9 cellular contexts compared by ENCODE assay signal in the genomic region with DNA sequence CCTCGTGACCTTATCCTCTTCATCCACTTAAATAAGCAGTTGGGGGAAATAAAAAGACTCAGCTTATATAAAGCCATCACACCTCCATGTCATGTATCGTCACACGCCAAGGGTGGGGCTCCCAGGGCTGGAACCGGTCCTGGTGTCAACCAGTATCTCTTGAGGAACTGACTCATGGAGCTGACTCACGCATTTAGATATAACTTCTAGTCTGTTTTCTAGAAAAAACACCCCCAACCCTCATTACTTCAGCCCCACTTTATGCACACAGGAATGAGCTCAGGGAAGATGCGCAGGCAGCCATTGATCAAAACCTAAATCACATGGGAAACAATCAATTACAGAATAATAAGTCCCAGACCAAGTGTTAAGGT. TPM values are rescaled to one million over a fixed set of nuclear protein-coding genes. Genes with fewer than 3 reads are reported as not detected.
DNase-seq lines count a peak whose midpoint lies in the region; ATAC-seq lines count a peak whose summit lies in the region.
"Had no signal": no experiment of that assay in that cellular context is flagged by ENCODE, and none has a peak within 500 bp of the region (broad histone marks: within the 10 kb centered on the region; RNA-seq: fewer than 3 reads in every experiment).

No MANE protein-coding gene starts in this region.

- peaks cover 35% of the 10 kb centered on the region for H3K27me3 Mint-ChIP-seq in activated T-helper 1 cell treated with anti-CD3 and anti-CD28 coated beads, Interleukin-12 subunit alpha, Interleukin-12 subunit beta, Interleukin-2, Interleukin-4 antibody, amounts not matched to agents 30 ng/mL and 10 ng/mL and 1 ng/mL, durations not matched to agents 14 hours and 24 hours and 36 hours (ENCODE audit: insufficient read depth)
- peaks cover 47% of the 10 kb centered on the region for H3K27me3 Mint-ChIP-seq in stimulated activated naive CD8-positive, alpha-beta T cell treated with anti-CD3 and anti-CD28 coated beads, Interleukin-15, Interleukin-2, amounts not matched to agents 100 ng/mL and 50 ng/mL, for 24 hours

- H3K27ac Mint-ChIP-seq in activated T-helper 1 cell treated with anti-CD3 and anti-CD28 coated beads, Interleukin-12 subunit alpha, Interleukin-12 subunit beta, Interleukin-2, Interleukin-4 antibody, amounts not matched to agents 30 ng/mL and 10 ng/mL and 1 ng/mL, durations not matched to agents 14 hours and 24 hours and 36 hours = no peak overlapping the region
- no peak overlapping the region for H3K27ac Mint-ChIP-seq in stimulated activated naive CD8-positive, alpha-beta T cell treated with anti-CD3 and anti-CD28 coated beads, Interleukin-15, Interleukin-2, amounts not matched to agents 100 ng/mL and 50 ng/mL, for 24 hours
- H3K27ac Mint-ChIP-seq: T-helper 1 cell treated with Interleukin-12 subunit alpha and Interleukin-12 subunit beta and Interleukin-4 antibody, amounts not matched to agents 30 μg/mL and 1 μg/mL, for 36 hours had no signal

- H3K4me1 Mint-ChIP-seq in activated T-helper 1 cell treated with anti-CD3 and anti-CD28 coated beads, Interleukin-12 subunit alpha, Interleukin-12 subunit beta, Interleukin-2, Interleukin-4 antibody, amounts not matched to agents 30 ng/mL and 10 ng/mL and 1 ng/mL, durations not matched to agents 14 hours and 24 hours and 36 hours (ENCODE audit: low read depth) = peaks cover 18% of the 10 kb centered on the region
- H3K4me1 Mint-ChIP-seq in stimulated activated naive CD8-positive, alpha-beta T cell treated with anti-CD3 and anti-CD28 coated beads, Interleukin-15, Interleukin-2, amounts not matched to agents 100 ng/mL and 50 ng/mL, for 24 hours (ENCODE audit: low read depth) = peaks cover 20% of the 10 kb centered on the region

- intact Hi-C loops in activated T-helper 1 cell treated with anti-CD3 and anti-CD28 coated beads, Interleukin-12 subunit alpha, Interleukin-12 subunit beta, Interleukin-2, Interleukin-4 antibody, amounts not matched to agents 30 ng/mL and 10 ng/mL and 1 ng/mL, durations not matched to agents 14 hours and 24 hours and 36 hours (cut with micrococcal nuclease) = loop anchor here (1.0 kb wide), 2 partner anchors 49 to 242 kb away; no protein-coding TSS in a partner anchor

- ATAC-seq in GM19351 (IDR thresholded peaks at IDR 0.05; ENCODE audit: unreplicated experiment) (no peak), HG03439 (IDR thresholded peaks at IDR 0.05; ENCODE audit: unreplicated experiment) (no peak)

- H3K36me3 Mint-ChIP-seq in activated T-helper 1 cell treated with anti-CD3 and anti-CD28 coated beads, Interleukin-12 subunit alpha, Interleukin-12 subunit beta, Interleukin-2, Interleukin-4 antibody, amounts not matched to agents 30 ng/mL and 10 ng/mL and 1 ng/mL, durations not matched to agents 14 hours and 24 hours and 36 hours (ENCODE audit: low read depth) = no peaks in the 10 kb centered on the region
- H3K36me3 Mint-ChIP-seq in stimulated activated naive CD8-positive, alpha-beta T cell treated with anti-CD3 and anti-CD28 coated beads, Interleukin-15, Interleukin-2, amounts not matched to agents 100 ng/mL and 50 ng/mL, for 24 hours (ENCODE audit: low read depth) = no peaks in the 10 kb centered on the region

- peak overlapping the region; percentile 65 for H3K4me3 Mint-ChIP-seq in activated T-helper 1 cell treated with anti-CD3 and anti-CD28 coated beads, Interleukin-12 subunit alpha, Interleukin-12 subunit beta, Interleukin-2, Interleukin-4 antibody, amounts not matched to agents 30 ng/mL and 10 ng/mL and 1 ng/mL, durations not matched to agents 14 hours and 24 hours and 36 hours
- H3K4me3 Mint-ChIP-seq in stimulated activated naive CD8-positive, alpha-beta T cell treated with anti-CD3 and anti-CD28 coated beads, Interleukin-15, Interleukin-2, amounts not matched to agents 100 ng/mL and 50 ng/mL, for 24 hours = peak overlapping the region; percentile 71

- H3K9me3 Mint-ChIP-seq in activated T-helper 1 cell treated with anti-CD3 and anti-CD28 coated beads, Interleukin-12 subunit alpha, Interleukin-12 subunit beta, Interleukin-2, Interleukin-4 antibody, amounts not matched to agents 30 ng/mL and 10 ng/mL and 1 ng/mL, durations not matched to agents 14 hours and 24 hours and 36 hours = no peaks in the 10 kb centered on the region
- H3K9me3 Mint-ChIP-seq in stimulated activated naive CD8-positive, alpha-beta T cell treated with anti-CD3 and anti-CD28 coated beads, Interleukin-15, Interleukin-2, amounts not matched to agents 100 ng/mL and 50 ng/mL, for 24 hours = no peaks in the 10 kb centered on the region
- H3K9me3 Mint-ChIP-seq: T-helper 1 cell treated with Interleukin-12 subunit alpha and Interleukin-12 subunit beta and Interleukin-4 antibody, amounts not matched to agents 30 μg/mL and 1 μg/mL, for 36 hours had no signal

- peak; percentile 10 for DNase-seq in activated gamma-delta T cell treated with anti-CD3 and anti-CD28 coated beads, Interleukin-2, amount 50 U/mL, for 16 hours (ENCODE audit: low read depth)
- DNase-seq in activated gamma-delta T cell treated with Interleukin-2 at 50 U/mL for 16 hours (no peak), iris pigment epithelial cell (ENCODE audit: low read depth) (peak; percentile 72), NCI-H2081 treated with DMSO at 0.1 percent for 48 hours (lab: John Stamatoyannopoulos, UW) (no peak)
- DNase-seq in activated T-helper 1 cell treated with anti-CD3 and anti-CD28 coated beads, Interleukin-12 subunit alpha, Interleukin-12 subunit beta, Interleukin-2, Interleukin-4 antibody, amounts not matched to agents 30 ng/mL and 10 ng/mL and 1 ng/mL, durations not matched to agents 14 hours and 24 hours and 36 hours (ENCODE audit: low spot score) = no peak

RNA-seq across cellular contexts. Expression of a gene that starts 6.9 kb away (rescaled TPM):
- not detected in 2 replicates for total RNA-seq in activated T-helper 1 cell treated with anti-CD3 and anti-CD28 coated beads, Interleukin-12 subunit alpha, Interleukin-12 subunit beta, Interleukin-2, Interleukin-4 antibody, amounts not matched to agents 30 ng/mL and 10 ng/mL and 1 ng/mL, durations not matched to agents 14 hours and 24 hours and 36 hours

RNA-seq across cellular contexts. Expression of a gene that starts 37.2 kb away (rescaled TPM):
- total RNA-seq in activated T-helper 1 cell treated with anti-CD3 and anti-CD28 coated beads, Interleukin-12 subunit alpha, Interleukin-12 subunit beta, Interleukin-2, Interleukin-4 antibody, amounts not matched to agents 30 ng/mL and 10 ng/mL and 1 ng/mL, durations not matched to agents 14 hours and 24 hours and 36 hours = 2.2 and 3.1 TPM in 2 replicates

RNA-seq across cellular contexts. Expression of a gene that starts 37.9 kb away (rescaled TPM):
- not detected in 2 replicates for total RNA-seq in activated T-helper 1 cell treated with anti-CD3 and anti-CD28 coated beads, Interleukin-12 subunit alpha, Interleukin-12 subunit beta, Interleukin-2, Interleukin-4 antibody, amounts not matched to agents 30 ng/mL and 10 ng/mL and 1 ng/mL, durations not matched to agents 14 hours and 24 hours and 36 hours

Comparison
In these comparisons a context has a peak if more than half of its experiments do, and no peak if none do; other contexts are left out.
1. DNase-seq: peak in activated gamma-delta T cell treated with anti-CD3 and anti-CD28 coated beads, Interleukin-2, amount 50 U/mL, for 16 hours (single experiment) and iris pigment epithelial cell (single experiment); none in activated gamma-delta T cell treated with Interleukin-2 at 50 U/mL for 16 hours (single experiment), activated T-helper 1 cell treated with anti-CD3 and anti-CD28 coated beads, Interleukin-12 subunit alpha, Interleukin-12 subunit beta, Interleukin-2, Interleukin-4 antibody, amounts not matched to agents 30 ng/mL and 10 ng/mL and 1 ng/mL, durations not matched to agents 14 hours and 24 hours and 36 hours (single experiment) and NCI-H2081 treated with DMSO at 0.1 percent for 48 hours (single experiment).